13 cellular contexts compared by ENCODE assay signal in genomic region chr2:128777091-128778045, GRCh38.
"Had no signal": no experiment of that assay in that cellular context is flagged by ENCODE, and none has a peak within 500 bp of the region (broad histone marks: within the 10 kb centered on the region; RNA-seq: fewer than 3 reads in every experiment).

No MANE protein-coding gene starts in this region.

- ATAC-seq: activated T-cell treated with anti-CD3 and anti-CD28 coated beads, Interleukin-2, amount 50 U/mL, for 72 hours; mucosa of descending colon; natural killer cell had no signal

- H3K4me3 ChIP-seq: lung, mucosa of descending colon, tibial artery had no signal

- H3K9me3 ChIP-seq: mucosa of descending colon, tibial artery had no signal

- DNase-seq: activated CD4-positive, CD25-positive, alpha-beta regulatory T cell; activated naive CD4-positive, alpha-beta T cell; activated T-cell treated with anti-CD3 and anti-CD28 coated beads, Interleukin-2, amount 50 U/mL, for 72 hours; hippocampal formation; kidney glomerular epithelial cell; natural killer cell; occipital lobe; SIG-M5; stimulated activated CD4-positive, alpha-beta T cell treated with anti-CD3 and anti-CD28 coated beads, Interleukin-4, amount 100 ng/mL, for 4 hours; T-helper 2 cell had no signal

- H3K27me3 ChIP-seq: tibial artery had no signal

- H3K36me3 ChIP-seq: tibial artery had no signal

- H3K4me1 ChIP-seq: tibial artery had no signal

- H3K27ac ChIP-seq: tibial artery had no signal
